Comparison of ENCODE assay signal across 18 cellular contexts in the genomic region with DNA sequence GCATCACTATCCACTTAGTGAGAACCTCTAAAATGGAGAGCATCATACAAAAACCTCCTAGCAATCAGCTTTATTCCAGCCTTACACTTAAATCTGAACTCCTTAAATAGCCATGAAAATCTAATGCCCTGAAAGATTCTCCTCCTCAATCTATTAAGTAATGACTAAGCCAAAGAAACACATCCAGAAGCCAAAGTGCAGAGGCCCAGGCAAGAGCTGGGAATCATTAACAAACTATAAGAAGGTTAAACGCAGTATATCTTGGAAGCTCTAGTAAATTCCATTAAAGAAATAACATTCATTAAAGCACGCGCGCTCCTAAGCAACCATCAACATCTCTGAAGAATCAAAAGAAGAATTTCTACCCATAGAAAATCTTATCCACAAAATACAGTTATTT. TPM values are rescaled to one million over a fixed set of nuclear protein-coding genes. Genes with fewer than 3 reads are reported as not detected.
DNase-seq lines count a peak whose midpoint lies in the region; ATAC-seq and TF ChIP-seq lines count a peak whose summit lies in the region.
"Had no signal": no experiment of that assay in that cellular context is flagged by ENCODE, and none has a peak within 500 bp of the region (broad histone marks: within the 10 kb centered on the region; RNA-seq: fewer than 3 reads in every experiment).

No MANE protein-coding gene starts in this region.

- in situ Hi-C loops in ACHN (cut with HindIII; ENCODE audit: low pct_ligation_motif_present, low pct_unique_long_range_greater_than_20kb, low sequenced_read_pairs) (no loop called here), brain microvascular endothelial cell (cut with HindIII; ENCODE audit: low pct_ligation_motif_present, low sequenced_read_pairs) (no loop called here)

- peak overlapping the region; percentile 17 for H2AK5ac ChIP-seq in mesenchymal stem cell (ENCODE audit: low read length, severe bottlenecking)

- no peak overlapping the region for H3K4ac ChIP-seq in mesenchymal stem cell (ENCODE audit: low read depth in 1 of 2, low read length in 2 of 2)

- H2BK12ac ChIP-seq in mesenchymal stem cell (ENCODE audit: low read length in 2 of 2) = no peak overlapping the region

- peaks cover 15% of the 10 kb centered on the region for H3K4me1 ChIP-seq in mesenchymal stem cell (ENCODE audit: control insufficient read depth, insufficient read depth, low read depth, low read length)

- peaks cover 4% of the 10 kb centered on the region for H3K79me1 ChIP-seq in mesenchymal stem cell (replicated peaks; ENCODE audit: low read length, poor library complexity, severe bottlenecking)

- no peak overlapping the region for H2AFZ ChIP-seq in mesenchymal stem cell (ENCODE audit: low read depth, low read length)

- peaks cover 4 to 12% of the 10 kb centered on the region in 2 donors for H3K4me1 Mint-ChIP-seq in effector memory CD8-positive, alpha-beta T cell (ENCODE audit: low read depth in 2 of 2)

- peaks cover 3% of the 10 kb centered on the region for H3K36me3 Mint-ChIP-seq in effector memory CD8-positive, alpha-beta T cell (ENCODE audit: insufficient read depth)
- H3K36me3 Mint-ChIP-seq: stimulated activated memory B cell treated with anti-CD40 and anti-IgM and Interleukin-4, amounts not matched to agents 10 μg/mL and 1 μg/mL and 100 μg/mL, for 72 hours had no signal

- H3K27me3 ChIP-seq in brain microvascular endothelial cell (replicated peaks) (no peaks in the 10 kb centered on the region), mesenchymal stem cell (ENCODE audit: control insufficient read depth in 1 of 2, insufficient read depth in 1 of 2, low read length in 2 of 2) (no peaks in the 10 kb centered on the region)
- H3K27me3 ChIP-seq: esophagus muscularis mucosa, upper lobe of right lung had no signal

- H2BK15ac ChIP-seq in mesenchymal stem cell (ENCODE audit: low read depth, poor library complexity, severe bottlenecking) = no peak overlapping the region

- H3K4me3 ChIP-seq in brain microvascular endothelial cell (ENCODE audit: low read depth, low read length) (no peak overlapping the region), mesenchymal stem cell (ENCODE audit: insufficient read depth in 1 of 2, low read depth in 1 of 2, low read length in 2 of 2) (no peak overlapping the region)
- H3K4me3 ChIP-seq: coronary artery, esophagus muscularis mucosa, lung, upper lobe of right lung had no signal

- H4K8ac ChIP-seq in mesenchymal stem cell (ENCODE audit: low read length) = no peak overlapping the region

- no peak overlapping the region for H3K23ac ChIP-seq in mesenchymal stem cell (ENCODE audit: low read length in 2 of 2)

- DNase-seq in ACHN = peak; percentile 77
- DNase-seq in HT1080 (ENCODE audit: low read depth) = peak; percentile 18
- no peak for DNase-seq in brain microvascular endothelial cell
- DNase-seq in mesenchymal stem cell = no peak
- no peak for DNase-seq in NCI-H1436 (lab: John Stamatoyannopoulos, UW)
- DNase-seq in effector memory CD8-positive, alpha-beta T cell = no peak
- no peak for DNase-seq in COR-L47 (lab: John Stamatoyannopoulos, UW)
- DNase-seq in epidermal melanocyte (ENCODE audit: insufficient read length, low spot score) = no peak
- DNase-seq: activated CD4-positive, alpha-beta T cell treated with anti-CD3 and anti-CD28 coated beads, Interleukin-2, amount 50 U/mL, for 48 hours; NCI-H1105; NCI-H226; SIG-M5; upper lobe of right lung had no signal

- peak overlapping the region; percentile 94 for H3K27ac ChIP-seq in brain microvascular endothelial cell
- peak overlapping the region; percentile 94 for H3K27ac ChIP-seq in mesenchymal stem cell (ENCODE audit: low read length, poor library complexity, severe bottlenecking)
- H3K27ac ChIP-seq: neutrophil, upper lobe of right lung had no signal

- H3K9me3 Mint-ChIP-seq in effector memory CD8-positive, alpha-beta T cell = peaks cover 0 to 3% of the 10 kb centered on the region in 2 donors
- H3K9me3 Mint-ChIP-seq: stimulated activated memory B cell treated with anti-CD40 and anti-IgM and Interleukin-4, amounts not matched to agents 10 μg/mL and 1 μg/mL and 100 μg/mL, for 72 hours had no signal

- no peak for ATAC-seq in effector memory CD8-positive, alpha-beta T cell (replicated peaks)
- ATAC-seq: stimulated activated memory B cell treated with anti-CD40 and anti-IgM and Interleukin-4, amounts not matched to agents 10 μg/mL and 1 μg/mL and 100 μg/mL, for 72 hours had no signal

- H3K27me3 Mint-ChIP-seq in effector memory CD8-positive, alpha-beta T cell = no peaks in the 10 kb centered on the region
- H3K27me3 Mint-ChIP-seq: stimulated activated memory B cell treated with anti-CD40 and anti-IgM and Interleukin-4, amounts not matched to agents 10 μg/mL and 1 μg/mL and 100 μg/mL, for 72 hours had no signal

- H3K4me2 ChIP-seq in mesenchymal stem cell (ENCODE audit: low read length, poor library complexity, severe bottlenecking) = peak overlapping the region; percentile 71

- H3K9ac ChIP-seq in mesenchymal stem cell (ENCODE audit: low read length) = no peak overlapping the region

- no peak overlapping the region for H3K14ac ChIP-seq in mesenchymal stem cell (ENCODE audit: low read length in 2 of 2)

- H3K4me3 Mint-ChIP-seq in effector memory CD8-positive, alpha-beta T cell = no peak overlapping the region
- H3K4me3 Mint-ChIP-seq: stimulated activated memory B cell treated with anti-CD40 and anti-IgM and Interleukin-4, amounts not matched to agents 10 μg/mL and 1 μg/mL and 100 μg/mL, for 72 hours had no signal

- no peak for TF ChIP-seq CTCF in brain microvascular endothelial cell (IDR thresholded peaks at IDR 0.05; ENCODE audit: low read depth, low read length, missing control alignments)

- H3K27ac Mint-ChIP-seq in effector memory CD8-positive, alpha-beta T cell = peak overlapping the region in 1 of 2 donors; percentile 41
- H3K27ac Mint-ChIP-seq: stimulated activated memory B cell treated with anti-CD40 and anti-IgM and Interleukin-4, amounts not matched to agents 10 μg/mL and 1 μg/mL and 100 μg/mL, for 72 hours had no signal

- WGBS in mesenchymal stem cell = 90% methylated on average over 4 of the region's 4 CpGs

- H2BK120ac ChIP-seq in mesenchymal stem cell (ENCODE audit: low read depth, low read length) = no peak overlapping the region

- no peak overlapping the region for H4K91ac ChIP-seq in mesenchymal stem cell (ENCODE audit: low read length)

- peak overlapping the region; percentile 89 for H2BK5ac ChIP-seq in mesenchymal stem cell (ENCODE audit: low read depth, low read length, poor library complexity, severe bottlenecking)

- peak overlapping the region in 1 of 2 experiments; percentile 6 for H3K18ac ChIP-seq in mesenchymal stem cell (ENCODE audit: low read depth in 1 of 2, low read length in 2 of 2)

- H3K9me3 ChIP-seq in mesenchymal stem cell (ENCODE audit: control insufficient read depth, low read length) = no peaks in the 10 kb centered on the region
- H3K9me3 ChIP-seq: esophagus muscularis mucosa, neutrophil, upper lobe of right lung had no signal

- H3K36me3 ChIP-seq in brain microvascular endothelial cell (replicated peaks) (no peaks in the 10 kb centered on the region), mesenchymal stem cell (ENCODE audit: control insufficient read depth in 1 of 2, insufficient read depth in 2 of 2, low read depth in 1 of 2, low read length in 2 of 2) (no peaks in the 10 kb centered on the region)
- H3K36me3 ChIP-seq: esophagus muscularis mucosa, neutrophil, upper lobe of right lung had no signal

RNA-seq across cellular contexts. Expression of a gene that starts 29.5 kb away (rescaled TPM):
- total RNA-seq in HT1080 (2014; rRNA removed; shearing (Covaris generic)) = 16.1 and 17.8 TPM in 2 replicates
- 19.4 and 19.9 TPM in 2 replicates for polyA plus RNA-seq in HT1080 (2015; cell fraction: cytosol; rRNA removed)
- polyA plus RNA-seq in HT1080 (2015; cell fraction: nucleus; rRNA removed) = 23.4 and 24.7 TPM in 2 replicates
- polyA plus RNA-seq in mesenchymal stem cell (2013, experiment 1 of 2) = 4.7 TPM
- polyA plus RNA-seq in mesenchymal stem cell (2013, experiment 2 of 2) = 4.6 TPM

Comparison
In these comparisons a context has a peak if more than half of its experiments do, and no peak if none do; other contexts are left out.
1. DNase-seq: peak in ACHN (single experiment) and HT1080 (single experiment); none in brain microvascular endothelial cell (single experiment), mesenchymal stem cell (single experiment), NCI-H1436 (single experiment), effector memory CD8-positive, alpha-beta T cell (0 of 3), COR-L47 (single experiment) and epidermal melanocyte (single experiment).